1 cellular context compared by ENCODE assay signal in the genomic region with DNA sequence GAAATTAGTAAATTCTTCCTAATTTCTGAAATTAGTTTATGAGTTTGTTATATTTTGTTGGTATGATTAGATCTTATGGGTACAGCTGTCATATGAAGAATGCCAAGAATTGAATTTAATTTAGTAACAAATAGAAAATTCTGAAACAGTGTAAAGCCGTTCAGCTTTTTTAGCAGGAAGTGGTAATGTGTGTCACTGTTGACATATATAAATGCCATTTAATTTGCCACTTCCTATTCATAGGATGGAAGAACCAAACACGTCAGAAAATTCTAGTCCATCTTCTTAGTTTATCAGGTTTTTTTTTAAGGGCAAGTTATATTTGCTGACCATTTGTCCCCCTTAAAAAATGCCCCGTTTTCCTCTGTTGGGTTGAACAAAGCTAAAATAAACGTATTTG.
TF ChIP-seq lines count a peak whose summit lies in the region.

No MANE protein-coding gene starts in this region.

TF ChIP-seq in HepG2, 621 proteins besides CTCF, POLR2A, EP300 and RAD21:
- TF ChIP-seq TOPORS (CRISPR knock-in tag; IDR thresholded peaks at IDR 0.05) (no peak), TBX2 (CRISPR knock-in tag; IDR thresholded peaks at IDR 0.05; ENCODE audit: borderline replicate concordance) (no peak), HCFC1 (IDR thresholded peaks at IDR 0.05; ENCODE audit: low read depth, low read length) (no peak), ZNF780A (CRISPR knock-in tag; IDR thresholded peaks at IDR 0.05) (no peak), MAX (IDR thresholded peaks at IDR 0.05) (no peak)
